Comparison of ENCODE assay signal across 9 cellular contexts in the genomic region with DNA sequence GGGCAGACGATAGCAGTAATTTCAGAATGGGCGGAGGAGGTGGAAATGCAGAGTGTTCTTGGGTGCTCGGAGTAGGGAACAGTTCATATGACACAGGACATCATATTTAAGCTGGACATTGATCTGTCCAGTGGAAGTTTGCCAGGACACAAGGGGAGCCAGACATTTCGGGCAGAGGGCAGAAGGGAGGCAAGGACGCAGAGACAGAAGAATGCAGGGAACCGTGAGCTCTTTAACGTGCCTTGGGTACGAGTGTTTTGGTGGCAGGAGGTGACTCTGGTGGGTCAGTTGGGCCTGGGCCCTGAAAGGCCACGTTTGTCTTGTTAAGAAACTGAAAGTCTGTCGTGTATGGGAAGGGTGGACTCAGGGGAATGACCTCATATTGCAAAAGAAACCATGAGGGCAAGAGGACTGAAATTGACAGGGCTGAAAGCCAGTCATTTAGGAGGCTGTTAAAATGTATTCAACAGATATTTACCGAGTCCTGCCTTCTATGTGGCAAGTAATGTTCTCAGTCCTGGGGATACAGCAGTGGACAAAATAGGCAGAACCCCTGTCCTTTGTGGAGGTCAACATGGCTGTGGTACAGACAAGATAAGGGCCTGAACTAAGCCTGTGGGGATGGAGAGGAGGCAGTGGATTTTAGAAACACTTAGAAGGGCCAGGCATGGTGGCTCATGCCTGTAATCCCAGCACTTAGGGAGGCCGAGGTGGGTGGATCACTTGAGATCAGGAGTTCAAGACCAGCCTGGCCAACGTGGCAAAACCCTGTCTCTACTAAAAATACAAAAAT. TPM values are rescaled to one million over a fixed set of nuclear protein-coding genes. Genes with fewer than 3 reads are reported as not detected.
DNase-seq lines count a peak whose midpoint lies in the region; ATAC-seq, FAIRE-seq and TF ChIP-seq lines count a peak whose summit lies in the region.
"Had no signal": no experiment of that assay in that cellular context is flagged by ENCODE, and none has a peak within 500 bp of the region (broad histone marks: within the 10 kb centered on the region; RNA-seq: fewer than 3 reads in every experiment).

No MANE protein-coding gene starts in this region.

- TF ChIP-seq POLR2A in K562 (conservative IDR thresholded peaks at IDR 0.05), result no peak
- TF ChIP-seq POLR2A in suprapubic skin (IDR thresholded peaks at IDR 0.05), result no peak

- H3K9me3 ChIP-seq in K562 (replicated peaks; ENCODE audit: control insufficient read depth, insufficient read depth, low read depth, low read length) (no peaks in the 10 kb centered on the region), kidney (ENCODE audit: control insufficient read depth in 1 of 2, low read length in 2 of 2) (no peaks in the 10 kb centered on the region), suprapubic skin (no peaks in the 10 kb centered on the region)

- H4K20me1 ChIP-seq in K562 (replicated peaks; ENCODE audit: control insufficient read depth, insufficient read depth, low read length), result no peaks in the 10 kb centered on the region; the same call in 1 of the 2 replicates

- peak overlapping the region; percentile 70 for H3K4me3 Mint-ChIP-seq in T-helper 2 cell treated with Interferon-gamma antibody and Interleukin-4, amounts not matched to agents 5 μg/mL and 100 μg/mL, for 36 hours

- intact Hi-C loops in K562 (cut with micrococcal nuclease), result loop anchor here (10.0 kb wide), 3 partner anchors 203 to 433 kb away; a partner anchor contains a TSS
- intact Hi-C loops in kidney (cut with DNase I), result no loop called here

- H3K36me3 ChIP-seq in K562 (ENCODE audit: control insufficient read depth, insufficient read depth, low read length), result no peaks in the 10 kb centered on the region
- peaks cover 0 to 2% of the 10 kb centered on the region in 2 donors for H3K36me3 ChIP-seq in kidney (ENCODE audit: control insufficient read depth in 1 of 2, insufficient read depth in 2 of 2, low read length in 2 of 2)
- H3K36me3 ChIP-seq in suprapubic skin, result peaks cover 5% of the 10 kb centered on the region

- peak overlapping the region; percentile 36 for H3K27ac Mint-ChIP-seq in T-helper 2 cell treated with Interferon-gamma antibody and Interleukin-4, amounts not matched to agents 5 μg/mL and 100 μg/mL, for 36 hours

- H3K4me1 Mint-ChIP-seq in T-helper 2 cell treated with Interferon-gamma antibody and Interleukin-4, amounts not matched to agents 5 μg/mL and 100 μg/mL, for 36 hours (ENCODE audit: low read depth), result peaks cover 44% of the 10 kb centered on the region

- TF ChIP-seq CTCF in K562 (IDR thresholded peaks at IDR 0.05 in 2 of 3, conservative IDR thresholded peaks at IDR 0.05 in 1 of 3; ENCODE audit: insufficient read depth in 2 of 3, low read depth in 1 of 3, low read length in 3 of 3), result no peak
- TF ChIP-seq CTCF in kidney (IDR thresholded peaks at IDR 0.05; ENCODE audit: borderline replicate concordance, extremely low read depth, insufficient read depth), result no peak
- no peak for TF ChIP-seq CTCF in suprapubic skin (IDR thresholded peaks at IDR 0.05)

- ATAC-seq in K562, result no peak
- no peak for ATAC-seq in HG03175 (IDR thresholded peaks at IDR 0.05; ENCODE audit: unreplicated experiment)
- no peak for ATAC-seq in HG03196 (IDR thresholded peaks at IDR 0.05; ENCODE audit: unreplicated experiment)

- WGBS in K562 (ENCODE audit: insufficient coverage, low coverage, missing lambda C conversion rate), result 41% methylated on average over 13 of the region's 13 CpGs
- 37% methylated on average over 13 of the region's 13 CpGs for WGBS in suprapubic skin

- H3K27me3 Mint-ChIP-seq in T-helper 2 cell treated with Interferon-gamma antibody and Interleukin-4, amounts not matched to agents 5 μg/mL and 100 μg/mL, for 36 hours (ENCODE audit: low read depth), result no peaks in the 10 kb centered on the region

- POLR2A ChIA-PET in K562 (lab: Yijun Ruan, JAX), result no interaction called here

- no peak for TF ChIP-seq RAD21 in K562 (CRISPR knock-in tag; conservative IDR thresholded peaks at IDR 0.05 in 1 of 2, IDR thresholded peaks at IDR 0.05 in 1 of 2)

- H3K79me2 ChIP-seq in K562 (ENCODE audit: control insufficient read depth, insufficient read depth, low read length), result no peaks in the 10 kb centered on the region

- H3K4me1 ChIP-seq in K562 (replicated peaks in 1 of 2; ENCODE audit: control insufficient read depth in 2 of 2, insufficient read depth in 2 of 2, low read length in 2 of 2) (peaks cover 10 to 13% of the 10 kb centered on the region in 2 experiments; a peak in 4 of 5 replicates), kidney (ENCODE audit: control insufficient read depth in 1 of 2, insufficient read depth in 1 of 2, low read depth in 1 of 2, low read length in 2 of 2) (peaks cover 11 to 15% of the 10 kb centered on the region in 2 donors), suprapubic skin (peaks cover 54% of the 10 kb centered on the region)

- CTCF ChIA-PET in K562 (lab: Yijun Ruan, JAX; ENCODE audit: low intra/inter-chr PET ratio), result no interaction called here

- no peak overlapping the region for H3K4me3 ChIP-seq in K562
- H3K4me3 ChIP-seq in kidney (ENCODE audit: low read length in 2 of 2), result peak overlapping the region; percentile 32 to 65
- peak overlapping the region; percentile 98 for H3K4me3 ChIP-seq in suprapubic skin

- DNase-seq in T-helper 2 cell treated with Interferon-gamma antibody and Interleukin-4, amounts not matched to agents 5 μg/mL and 100 μg/mL, for 36 hours (ENCODE audit: low spot score), result no peak
- DNase-seq in T-helper 2 cell, result no peak
- no peak for DNase-seq in K562 (ENCODE audit: extremely low read depth in 1 of 4, low spot score in 3 of 4)
- DNase-seq in kidney, result no peak
- DNase-seq in suprapubic skin (ENCODE audit: low spot score in 2 of 2), result no peak
- no peak for DNase-seq in NCI-H1105 treated with DMSO at 0.1 percent for 48 hours (lab: John Stamatoyannopoulos, UW)
- DNase-seq: naive B cell had no signal

- H3K36me3 Mint-ChIP-seq in T-helper 2 cell treated with Interferon-gamma antibody and Interleukin-4, amounts not matched to agents 5 μg/mL and 100 μg/mL, for 36 hours (ENCODE audit: low read depth), result peaks cover 35% of the 10 kb centered on the region
- H3K36me3 Mint-ChIP-seq: naive B cell had no signal

- in situ Hi-C loops in K562 (cut with MboI), result no loop called here

- BruUV-seq in K562 (replicated peaks; lab: Mats Ljungman, UMichigan), result no TSS peak

- H3K4me2 ChIP-seq in K562 (ENCODE audit: insufficient read depth, low read length), result peak overlapping the region; percentile 60

- H3K27ac ChIP-seq in K562 (ENCODE audit: extremely low read depth, low read depth, low read length) (peak overlapping the region; percentile 32; the same call in 1 of the 3 replicates), kidney (ENCODE audit: low read depth in 2 of 2, low read length in 2 of 2) (peak overlapping the region; percentile 37 to 67), suprapubic skin (peak overlapping the region; percentile 62)

- peak overlapping the region; percentile 20 to 31; a peak in 2 of 4 replicates for H3K9ac ChIP-seq in K562 (ENCODE audit: insufficient read depth in 1 of 2, low read depth in 2 of 2, low read length in 2 of 2)
- peak overlapping the region in 1 of 2 donors; percentile 23 for H3K9ac ChIP-seq in kidney (ENCODE audit: low read length in 2 of 2)

- FAIRE-seq in K562 (lab: Jason Lieb, UNC) (no peak), kidney (lab: Jason Lieb, UNC) (no peak)

- H2AFZ ChIP-seq in K562 (ENCODE audit: low read depth, low read length), result peak overlapping the region; percentile 53

- no peaks in the 10 kb centered on the region for H3K9me1 ChIP-seq in K562 (ENCODE audit: control insufficient read depth, insufficient read depth, low read length)

- TF ChIP-seq EP300 in K562 (IDR thresholded peaks at IDR 0.05; ENCODE audit: low read length), result no peak
- no peak for TF ChIP-seq EP300 in suprapubic skin (IDR thresholded peaks at IDR 0.05)

- no peaks in the 10 kb centered on the region for H3K9me3 Mint-ChIP-seq in T-helper 2 cell treated with Interferon-gamma antibody and Interleukin-4, amounts not matched to agents 5 μg/mL and 100 μg/mL, for 36 hours
- H3K9me3 Mint-ChIP-seq: naive B cell had no signal

- no peaks in the 10 kb centered on the region for H3K27me3 ChIP-seq in K562 (ENCODE audit: control insufficient read depth in 2 of 2, insufficient read depth in 2 of 2, low read length in 2 of 2)
- H3K27me3 ChIP-seq in suprapubic skin, result no peaks in the 10 kb centered on the region

RNA-seq across cellular contexts. Expression of a gene that starts 2.2 kb away (rescaled TPM):
- total RNA-seq in K562 (2011; cell fraction: chromatin; rRNA removed; ENCODE audit: low replicate concordance), result 3.1 and 10.3 TPM in 2 replicates
- 1.6 and 1.7 TPM in 2 replicates for total RNA-seq in K562 (2011; cell fraction: nucleolus; rRNA removed)
- 3.6 and 8.3 TPM in 2 replicates for total RNA-seq in K562 (2011; cell fraction: nucleoplasm; rRNA removed)
- total RNA-seq in K562 (2014; rRNA removed) (5.8 and 6.0 TPM in 2 replicates), K562 (2014; rRNA removed; fragmentation: Illumina TruSeq; extraction: Trizol) (4.7 and 4.8 TPM in 2 replicates), K562 (2015; rRNA removed; fragmentation: Illumina TruSeq; extraction: Trizol) (3.0 and 3.4 TPM in 2 replicates), K562 (2021) (5.3 and 6.8 TPM in 2 replicates), kidney (55.0 TPM), suprapubic skin (10 to 100 TPM; 43.7 to 75.6 (median 62.5) TPM)
- polyA plus RNA-seq in K562 (2011; rRNA removed) (4.6 and 5.0 TPM in 2 replicates), K562 (2014; fragmentation: Illumina TruSeq; extraction: Trizol) (5.2 and 5.3 TPM in 2 replicates), K562 (2014; fragmentation: Nextera tagmentation; extraction: Ambion mirVana) (1 to 10 TPM; 2.2 to 2.4 TPM), K562 (2014; rRNA removed) (4.1 and 5.1 TPM in 2 replicates), kidney (ENCODE audit: insufficient read depth, low read depth, low replicate concordance) (76.9 TPM)
- 0.79 and 1.8 TPM in 2 replicates for polyA plus RNA-seq in K562 (2011; cell fraction: cytosol; rRNA removed)
- polyA plus RNA-seq in K562 (2011; cell fraction: nucleus; rRNA removed), result 3.9 and 4.8 TPM in 2 replicates
- polyA plus RNA-seq in K562 (2012), result 13.6 and 29.9 TPM in 2 replicates
- polyA minus RNA-seq in K562 (2011; rRNA and poly(A)+ RNA removed), result 5.0 and 5.8 TPM in 2 replicates
- polyA minus RNA-seq in K562 (2011; cell fraction: cytosol; rRNA and poly(A)+ RNA removed), result 1.9 and 4.8 TPM in 2 replicates
- polyA minus RNA-seq in K562 (2011; cell fraction: nucleus; rRNA and poly(A)+ RNA removed), result 1.3 and 2.6 TPM in 2 replicates

RNA-seq across cellular contexts. Expression of a gene that starts 59.2 kb away (rescaled TPM):
- 70.9 and 136 TPM in 2 replicates for total RNA-seq in K562 (2011; cell fraction: chromatin; rRNA removed; ENCODE audit: low replicate concordance)
- total RNA-seq in K562 (2011; cell fraction: nucleolus; rRNA removed), result 37.0 and 42.4 TPM in 2 replicates
- total RNA-seq in K562 (2011; cell fraction: nucleoplasm; rRNA removed), result 41.4 and 42.4 TPM in 2 replicates
- total RNA-seq in K562 (2014; rRNA removed), result 59.0 and 61.1 TPM in 2 replicates
- total RNA-seq in K562 (2014; rRNA removed; fragmentation: Illumina TruSeq; extraction: Trizol), result 54.6 and 61.9 TPM in 2 replicates
- total RNA-seq in K562 (2015; rRNA removed; fragmentation: Illumina TruSeq; extraction: Trizol), result 55.2 and 56.4 TPM in 2 replicates
- 59.4 and 68.1 TPM in 2 replicates for total RNA-seq in K562 (2021)
- polyA plus RNA-seq in K562 (2011; rRNA removed), result 18.7 and 25.9 TPM in 2 replicates
- polyA plus RNA-seq in K562 (2011; cell fraction: cytosol; rRNA removed), result 8.2 and 9.0 TPM in 2 replicates
- 21.4 and 24.5 TPM in 2 replicates for polyA plus RNA-seq in K562 (2011; cell fraction: nucleus; rRNA removed)
- 18.1 and 26.1 TPM in 2 replicates for polyA plus RNA-seq in K562 (2012)
- 40.0 and 48.0 TPM in 2 replicates for polyA plus RNA-seq in K562 (2014; fragmentation: Illumina TruSeq; extraction: Trizol)
- 10 to 100 TPM; 10.4 to 26.1 TPM for polyA plus RNA-seq in K562 (2014; fragmentation: Nextera tagmentation; extraction: Ambion mirVana)
- polyA plus RNA-seq in K562 (2014; rRNA removed), result 32.7 and 34.3 TPM in 2 replicates
- polyA minus RNA-seq in K562 (2011; rRNA and poly(A)+ RNA removed), result 34.5 and 37.9 TPM in 2 replicates
- 18.7 and 25.1 TPM in 2 replicates for polyA minus RNA-seq in K562 (2011; cell fraction: cytosol; rRNA and poly(A)+ RNA removed)
- 33.0 and 42.0 TPM in 2 replicates for polyA minus RNA-seq in K562 (2011; cell fraction: nucleus; rRNA and poly(A)+ RNA removed)
- total RNA-seq in kidney, result 0.50 TPM
- polyA plus RNA-seq in kidney (ENCODE audit: insufficient read depth, low read depth, low replicate concordance), result not detected
- 1 to 10 TPM in 3 of 4 donors, under 1 TPM in 1; 0.36 to 1.7 (median 1.2) TPM for total RNA-seq in suprapubic skin

Comparison
In these comparisons a context has a peak if more than half of its experiments do, and no peak if none do; other contexts are left out.
1. RNA of a gene that starts 59.2 kb away (total RNA-seq): 37.0 to 136 TPM in K562; 0.36 to 1.7 TPM in suprapubic skin and 0.50 TPM in kidney (single experiment); every median in the first group is over 10 times any median in the second.
2. Peak in every context shown above with its lines, with median percentiles within 50 percentile points of each other: H3K27ac ChIP-seq.